15 cellular contexts compared by ENCODE assay signal in genomic region chr1:13751985-13752384, GRCh38. TPM values are rescaled to one million over a fixed set of nuclear protein-coding genes. Genes with fewer than 3 reads are reported as not detected.
DNase-seq lines count a peak whose midpoint lies in the region; TF ChIP-seq lines count a peak whose summit lies in the region.
"Had no signal": no experiment of that assay in that cellular context is flagged by ENCODE, and none has a peak within 500 bp of the region (broad histone marks: within the 10 kb centered on the region; RNA-seq: fewer than 3 reads in every experiment).

No MANE protein-coding gene starts in this region.

- H2AFZ ChIP-seq in Karpas-422 (ENCODE audit: low read length) (no peak overlapping the region), mammary epithelial cell (ENCODE audit: low read depth, low read length) (no peak overlapping the region)

- CTCF ChIA-PET in Calu3 (lab: Charles Lee) = interaction anchor here (0.7 kb wide), 2 partner anchors 1338 to 1501 kb away, joined by 4 to 5 read pairs; no protein-coding TSS in a partner anchor
- CTCF ChIA-PET in mammary epithelial cell (lab: Charles Lee; ENCODE audit: low non-redundant PET) = no interaction called here
- CTCF ChIA-PET in activated naive CD4-positive, alpha-beta T cell treated with anti-CD3 and anti-CD28 coated beads, Interleukin-2, amount 10 ng/mL, durations not matched to agents 7 days and 5 days (lab: Charles Lee) = interaction anchor here (0.7 kb wide), 1 partner anchor 72 kb away, joined by 3 read pairs; no protein-coding TSS in a partner anchor

- H3K9ac ChIP-seq in Karpas-422 (ENCODE audit: low read length) (no peak overlapping the region), mammary epithelial cell (ENCODE audit: insufficient read depth, low read length) (no peak overlapping the region)

- H3K36me3 ChIP-seq in Karpas-422 (ENCODE audit: insufficient read depth, low read length) (no peaks in the 10 kb centered on the region), mammary epithelial cell (ENCODE audit: insufficient read depth, low read length) (no peaks in the 10 kb centered on the region), tibial artery (no peaks in the 10 kb centered on the region)
- H3K36me3 ChIP-seq: Peyer's patch had no signal

- H3K4me2 ChIP-seq in Karpas-422 (ENCODE audit: low read depth, low read length, poor library complexity, severe bottlenecking) (peak overlapping the region; percentile 81), mammary epithelial cell (ENCODE audit: insufficient read depth, low read depth, low read length) (peak overlapping the region; percentile 6)

- H4K20me1 ChIP-seq in Karpas-422 (ENCODE audit: insufficient read depth, low read depth, low read length) (peaks cover 38% of the 10 kb centered on the region), mammary epithelial cell (ENCODE audit: insufficient read depth, low read length) (no peaks in the 10 kb centered on the region)

- H3K27ac ChIP-seq in Karpas-422 (ENCODE audit: low read length) = no peak overlapping the region
- no peak overlapping the region for H3K27ac ChIP-seq in mammary epithelial cell (ENCODE audit: insufficient read depth, low read depth, low read length)
- no peak overlapping the region for H3K27ac ChIP-seq in tibial artery
- H3K27ac ChIP-seq: Peyer's patch had no signal

- H3K9me3 ChIP-seq in Karpas-422 (ENCODE audit: low read length) (no peaks in the 10 kb centered on the region), mammary epithelial cell (replicated peaks; ENCODE audit: insufficient read depth, low read length) (no peaks in the 10 kb centered on the region), tibial artery (no peaks in the 10 kb centered on the region)
- H3K9me3 ChIP-seq: Peyer's patch had no signal

- H3K27me3 Mint-ChIP-seq in Calu3 (ENCODE audit: unreplicated experiment) (no peaks in the 10 kb centered on the region), neural crest cell (ENCODE audit: low read depth) (no peaks in the 10 kb centered on the region)
- peaks cover 4% of the 10 kb centered on the region for H3K27me3 Mint-ChIP-seq in activated naive CD4-positive, alpha-beta T cell treated with anti-CD3 and anti-CD28 coated beads, Interleukin-2, amount 10 ng/mL, durations not matched to agents 7 days and 5 days
- H3K27me3 Mint-ChIP-seq: stimulated activated memory B cell treated with anti-CD40 and anti-IgM and Interleukin-4, amounts not matched to agents 10 μg/mL and 1 μg/mL and 100 μg/mL, for 72 hours had no signal

- peaks cover 24% of the 10 kb centered on the region for H3K4me1 Mint-ChIP-seq in Calu3 (ENCODE audit: low read depth, unreplicated experiment)
- peaks cover 57% of the 10 kb centered on the region for H3K4me1 Mint-ChIP-seq in neural crest cell
- peaks cover 66% of the 10 kb centered on the region for H3K4me1 Mint-ChIP-seq in activated naive CD4-positive, alpha-beta T cell treated with anti-CD3 and anti-CD28 coated beads, Interleukin-2, amount 10 ng/mL, durations not matched to agents 7 days and 5 days

- H3K4me3 Mint-ChIP-seq in Calu3 (ENCODE audit: low read depth, unreplicated experiment) (peak overlapping the region; percentile 58), neural crest cell (peak overlapping the region; percentile 91)
- H3K4me3 Mint-ChIP-seq in activated naive CD4-positive, alpha-beta T cell treated with anti-CD3 and anti-CD28 coated beads, Interleukin-2, amount 10 ng/mL, durations not matched to agents 7 days and 5 days = no peak overlapping the region

- no peaks in the 10 kb centered on the region for H3K27me3 ChIP-seq in Karpas-422 (ENCODE audit: low read length)
- H3K27me3 ChIP-seq in mammary epithelial cell (ENCODE audit: insufficient read depth, low read length) = no peaks in the 10 kb centered on the region
- H3K27me3 ChIP-seq in tibial artery = no peaks in the 10 kb centered on the region
- H3K27me3 ChIP-seq: Peyer's patch had no signal

- intact Hi-C loops in Calu3 (cut with micrococcal nuclease; ENCODE audit: unreplicated experiment) = loop anchor here (5.0 kb wide), 1 partner anchor 50 kb away; the partner anchor contains the start of gene PRDM2
- intact Hi-C loops in mammary epithelial cell (cut with micrococcal nuclease) = no loop called here
- intact Hi-C loops in tibial artery (cut with DNase I; ENCODE audit: low total_unique reads) = no loop called here

- H3K9me2 ChIP-seq in Karpas-422 (replicated peaks; ENCODE audit: insufficient read depth, low read length) = no peaks in the 10 kb centered on the region

- 94% methylated on average over 6 of the region's 7 CpGs for WGBS in mammary epithelial cell (ENCODE audit: low coverage, missing lambda C conversion rate)

- H3K4me3 ChIP-seq in Karpas-422 (ENCODE audit: low read length) (no peak overlapping the region), mammary epithelial cell (replicated peaks in 1 of 3; ENCODE audit: insufficient read depth in 1 of 3, low read depth in 2 of 3, low read length in 3 of 3) (no peak overlapping the region), tibial artery (no peak overlapping the region)
- H3K4me3 ChIP-seq: Peyer's patch had no signal

- DNase-seq in Calu3 (no peak), Karpas-422 (no peak), mammary epithelial cell (no peak), neural crest cell (ENCODE audit: low read depth, low spot score) (no peak), NCI-H748 treated with DMSO at 0.1 percent for 48 hours (lab: John Stamatoyannopoulos, UW) (no peak), tibial artery (no peak)
- DNase-seq in NK-92 treated with Interleukin-12 subunit alpha and Interleukin-12 subunit beta, amount 100 ng/mL, for 24 hours (lab: John Stamatoyannopoulos, UW) = no peak
- DNase-seq in activated naive CD4-positive, alpha-beta T cell treated with anti-CD3 and anti-CD28 coated beads, Interleukin-2, amount 10 ng/mL, durations not matched to agents 7 days and 5 days = no peak
- DNase-seq: activated CD4-positive, alpha-beta T cell treated with anti-CD3 and anti-CD28 coated beads, Interleukin-2, amount 50 U/mL, for 1 hour; KBM-7; NCI-H146; NCI-H510A; Peyer's patch; stimulated activated CD4-positive, alpha-beta T cell treated with anti-CD3 and anti-CD28 coated beads, Interleukin-4, amount 100 ng/mL, for 24 hours had no signal

- BruUV-seq in Calu3 (replicated peaks; lab: Mats Ljungman, UMichigan) (no TSS peak), mammary epithelial cell (replicated peaks; lab: Mats Ljungman, UMichigan) (no TSS peak)

- peaks cover 74% of the 10 kb centered on the region for H3K4me1 ChIP-seq in Karpas-422 (ENCODE audit: low read length)
- peaks cover 13% of the 10 kb centered on the region for H3K4me1 ChIP-seq in mammary epithelial cell (ENCODE audit: insufficient read depth, low read length)
- H3K4me1 ChIP-seq in tibial artery = peaks cover 0 to 71% (median 41%) of the 10 kb centered on the region in 4 donors

- H3K79me2 ChIP-seq in Karpas-422 (ENCODE audit: low read length) (peaks cover 72% of the 10 kb centered on the region), mammary epithelial cell (ENCODE audit: insufficient read depth, low read length) (peaks cover 75% of the 10 kb centered on the region)

- H3K27ac Mint-ChIP-seq in Calu3 (ENCODE audit: unreplicated experiment) (peak overlapping the region; percentile 73), neural crest cell (ENCODE audit: unreplicated experiment) (no peak overlapping the region)
- no peak overlapping the region for H3K27ac Mint-ChIP-seq in activated naive CD4-positive, alpha-beta T cell treated with anti-CD3 and anti-CD28 coated beads, Interleukin-2, amount 10 ng/mL, durations not matched to agents 7 days and 5 days

- dilution Hi-C loops in mammary epithelial cell (cut with HindIII; ENCODE audit: low sequenced_read_pairs) = no loop called here

- H3K9me3 Mint-ChIP-seq in Calu3 (ENCODE audit: low read depth, unreplicated experiment) (no peaks in the 10 kb centered on the region), neural crest cell (no peaks in the 10 kb centered on the region)
- no peaks in the 10 kb centered on the region for H3K9me3 Mint-ChIP-seq in activated naive CD4-positive, alpha-beta T cell treated with anti-CD3 and anti-CD28 coated beads, Interleukin-2, amount 10 ng/mL, durations not matched to agents 7 days and 5 days
- H3K9me3 Mint-ChIP-seq: stimulated activated memory B cell treated with anti-CD40 and anti-IgM and Interleukin-4, amounts not matched to agents 10 μg/mL and 1 μg/mL and 100 μg/mL, for 72 hours had no signal

- in situ Hi-C loops in mammary epithelial cell (cut with MboI; ENCODE audit: low sequenced_read_pairs in 2 of 2) = no loop called here

- TF ChIP-seq CTCF in Calu3 (IDR thresholded peaks at IDR 0.05; ENCODE audit: unreplicated experiment) (no peak), mammary epithelial cell (conservative IDR thresholded peaks at IDR 0.05 in 1 of 2, IDR thresholded peaks at IDR 0.05 in 1 of 2; ENCODE audit: extremely low read depth in 1 of 2, insufficient read depth in 1 of 2, low read depth in 1 of 2, low read length in 2 of 2) (no peak), neural crest cell (conservative IDR thresholded peaks at IDR 0.05) (no peak), tibial artery (IDR thresholded peaks at IDR 0.05) (no peak)

- peaks cover 30% of the 10 kb centered on the region for H3K36me3 Mint-ChIP-seq in Calu3 (ENCODE audit: insufficient read depth, unreplicated experiment)
- peaks cover 3% of the 10 kb centered on the region for H3K36me3 Mint-ChIP-seq in neural crest cell (ENCODE audit: low read depth)
- peaks cover 34% of the 10 kb centered on the region for H3K36me3 Mint-ChIP-seq in activated naive CD4-positive, alpha-beta T cell treated with anti-CD3 and anti-CD28 coated beads, Interleukin-2, amount 10 ng/mL, durations not matched to agents 7 days and 5 days

RNA-seq across cellular contexts. Expression of gene PRDM2, which starts 52.0 kb away (rescaled TPM):
- total RNA-seq in Calu3 (2022) = 26.9 and 29.9 TPM in 2 replicates
- total RNA-seq in Karpas-422 (2014; rRNA removed; shearing (Covaris generic); ENCODE audit: low replicate concordance) = 28.3 and 36.0 TPM in 2 replicates
- 10 to 100 TPM; 11.0 to 29.7 TPM for total RNA-seq in mammary epithelial cell
- polyA plus RNA-seq in mammary epithelial cell = 6.8 TPM
- 27.1 TPM for polyA minus RNA-seq in mammary epithelial cell
- total RNA-seq in neural crest cell = 52.4 and 55.2 TPM in 2 replicates
